In the genomic region with DNA sequence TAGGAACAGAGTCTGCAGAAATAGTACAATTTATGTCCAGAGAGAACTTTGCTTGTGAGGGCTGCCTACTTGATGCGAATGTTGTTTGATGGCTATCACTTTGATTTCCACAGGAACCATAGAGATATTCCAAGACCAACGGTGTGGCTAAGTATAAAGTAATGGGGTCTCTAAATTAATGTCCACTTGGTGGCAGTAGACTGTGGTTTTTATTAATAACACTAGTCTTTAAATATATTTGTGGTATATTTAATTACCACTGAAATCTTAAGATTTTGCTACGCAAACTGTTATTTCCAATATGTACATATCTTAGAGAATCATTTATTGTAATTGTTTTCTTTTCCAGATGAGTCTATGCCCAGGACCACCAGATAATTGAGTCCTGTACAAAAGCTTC, we compare ENCODE assay signal across 13 cellular contexts.
DNase-seq lines count a peak whose midpoint lies in the region; ATAC-seq, FAIRE-seq and TF ChIP-seq lines count a peak whose summit lies in the region.
"Had no signal": no experiment of that assay in that cellular context is flagged by ENCODE, and none has a peak within 500 bp of the region (broad histone marks: within the 10 kb centered on the region; RNA-seq: fewer than 3 reads in every experiment).

No MANE protein-coding gene starts in this region.

- SMC1A ChIA-PET in GM12878 (lab: Charles Lee; ENCODE audit: uncharacterized antibody, unreplicated experiment): interaction anchor here (1.3 kb wide), 1 partner anchor 85 kb away, joined by 3 read pairs; no protein-coding TSS in a partner anchor

- H3K79me2 ChIP-seq in GM12878 (ENCODE audit: control insufficient read depth, insufficient read depth, low read length): no peaks in the 10 kb centered on the region

- DNase-seq in DMS 273 (lab: John Stamatoyannopoulos, UW; ENCODE audit: unreplicated experiment) (peak; percentile 66), DMS 273 treated with DMSO at 0.1 percent for 48 hours (lab: John Stamatoyannopoulos, UW) (no peak), NCI-H1092 treated with DMSO at 0.1 percent for 48 hours (lab: John Stamatoyannopoulos, UW) (peak; percentile 55), GM12878 (ENCODE audit: low read depth, low spot score) (no peak), myocyte (ENCODE audit: low read depth) (peak; percentile 40), RCC 7860 (ENCODE audit: low spot score) (no peak)
- DNase-seq in activated CD4-positive, alpha-beta memory T cell treated with anti-CD3 and anti-CD28 coated beads, Interleukin-2, amount 10 ng/mL, durations not matched to agents 7 days and 5 days: no peak
- DNase-seq: 8988T, esophagus squamous epithelium, GOT3, NCI-H1436 treated with DMSO at 0.1 percent for 48 hours had no signal

- TF ChIP-seq POLR2A in GM12878 (IDR thresholded peaks at IDR 0.05; ENCODE audit: low read depth, low read length): no peak

- H3K27me3 Mint-ChIP-seq in activated CD4-positive, alpha-beta memory T cell treated with anti-CD3 and anti-CD28 coated beads, Interleukin-2, amount 10 ng/mL, durations not matched to agents 7 days and 5 days: no peaks in the 10 kb centered on the region

- no peaks in the 10 kb centered on the region for H3K36me3 ChIP-seq in GM12878 (ENCODE audit: control insufficient read depth in 2 of 2, insufficient read depth in 2 of 2, low read length in 1 of 2)
- H3K36me3 ChIP-seq: esophagus squamous epithelium, right atrium auricular region had no signal

- no peak for FAIRE-seq in GM12878 (lab: Jason Lieb, UNC)
- FAIRE-seq in RCC 7860 (lab: Jason Lieb, UNC): no peak

- in situ Hi-C loops in GM12878 (cut with MboI): no loop called here

- RAD21 ChIA-PET in GM12878 (lab: Charles Lee; ENCODE audit: unreplicated experiment): no interaction called here

- H3K9me3 Mint-ChIP-seq in activated CD4-positive, alpha-beta memory T cell treated with anti-CD3 and anti-CD28 coated beads, Interleukin-2, amount 10 ng/mL, durations not matched to agents 7 days and 5 days: peaks cover 12% of the 10 kb centered on the region

- no TSS peak for BruUV-seq in GM12878 (replicated peaks; lab: Mats Ljungman, UMichigan)

- H3K36me3 Mint-ChIP-seq in activated CD4-positive, alpha-beta memory T cell treated with anti-CD3 and anti-CD28 coated beads, Interleukin-2, amount 10 ng/mL, durations not matched to agents 7 days and 5 days (ENCODE audit: low read depth): no peaks in the 10 kb centered on the region

- H3K27me3 ChIP-seq in GM12878 (replicated peaks in 1 of 2; ENCODE audit: control insufficient read depth in 2 of 2, insufficient read depth in 2 of 2, low read length in 1 of 2): no peaks in the 10 kb centered on the region
- H3K27me3 ChIP-seq: esophagus squamous epithelium, right atrium auricular region had no signal

- no peak overlapping the region for H2AFZ ChIP-seq in GM12878 (ENCODE audit: control insufficient read depth, low read depth, low read length)

- H3K4me1 ChIP-seq in GM12878 (ENCODE audit: control insufficient read depth, insufficient read depth, low read length): no peaks in the 10 kb centered on the region
- H3K4me1 ChIP-seq: esophagus squamous epithelium, right atrium auricular region had no signal

- no peak overlapping the region for H3K4me3 Mint-ChIP-seq in activated CD4-positive, alpha-beta memory T cell treated with anti-CD3 and anti-CD28 coated beads, Interleukin-2, amount 10 ng/mL, durations not matched to agents 7 days and 5 days

- ATAC-seq in GM12878 (peak; percentile 44), GM19467 (IDR thresholded peaks at IDR 0.05; ENCODE audit: unreplicated experiment) (no peak)

- TF ChIP-seq EP300 in GM12878 (IDR thresholded peaks at IDR 0.05; ENCODE audit: borderline replicate concordance in 1 of 2, control insufficient read depth in 1 of 2, low read depth in 2 of 2, low read length in 2 of 2): no peak

- POLR2A ChIA-PET in GM12878 (lab: Charles Lee): no interaction called here
- POLR2A ChIA-PET in activated CD4-positive, alpha-beta memory T cell treated with anti-CD3 and anti-CD28 coated beads, Interleukin-2, amount 10 ng/mL, durations not matched to agents 7 days and 5 days (lab: Charles Lee): no interaction called here

- TF ChIP-seq CTCF in GM12878 (IDR thresholded peaks at IDR 0.05 in 2 of 3, conservative IDR thresholded peaks at IDR 0.05 in 1 of 3; ENCODE audit: control insufficient read depth in 2 of 3, extremely low read depth in 1 of 3, insufficient read depth in 1 of 3, low read depth in 3 of 3, low read length in 3 of 3): peak in 1 of 3 experiments; percentile 13; a peak in 1 of 6 replicates

- H3K4me2 ChIP-seq in GM12878 (ENCODE audit: control insufficient read depth, insufficient read depth): no peak overlapping the region

- no peak overlapping the region for H3K27ac ChIP-seq in GM12878 (ENCODE audit: control insufficient read depth, insufficient read depth)
- H3K27ac ChIP-seq: esophagus squamous epithelium, right atrium auricular region had no signal

- no peaks in the 10 kb centered on the region for H4K20me1 ChIP-seq in GM12878 (ENCODE audit: control insufficient read depth, insufficient read depth)

- 44% methylated on average over 3 of the region's 3 CpGs for WGBS in GM12878 (ENCODE audit: insufficient coverage, insufficient replicate concordance, low lambda C conversion rate, missing lambda C conversion rate)

- intact Hi-C loops in GM12878 (cut with micrococcal nuclease; ENCODE audit: unreplicated experiment): no loop called here

- CTCF ChIA-PET in GM12878 (lab: Yijun Ruan, JAX): no interaction called here
- CTCF ChIA-PET in activated CD4-positive, alpha-beta memory T cell treated with anti-CD3 and anti-CD28 coated beads, Interleukin-2, amount 10 ng/mL, durations not matched to agents 7 days and 5 days (lab: Charles Lee): interaction anchor here (1.2 kb wide), 1 partner anchor 14 kb away, joined by 3 read pairs; no protein-coding TSS in a partner anchor

- no peak overlapping the region for H3K4me3 ChIP-seq in GM12878
- H3K4me3 ChIP-seq: esophagus squamous epithelium, right atrium auricular region had no signal

- H3K9me3 ChIP-seq in GM12878 (replicated peaks; ENCODE audit: control insufficient read depth, insufficient read depth, low read length): no peaks in the 10 kb centered on the region
- H3K9me3 ChIP-seq: esophagus squamous epithelium, right atrium auricular region had no signal

- H3K4me1 Mint-ChIP-seq in activated CD4-positive, alpha-beta memory T cell treated with anti-CD3 and anti-CD28 coated beads, Interleukin-2, amount 10 ng/mL, durations not matched to agents 7 days and 5 days: no peaks in the 10 kb centered on the region

- TF ChIP-seq RAD21 in GM12878 (IDR thresholded peaks at IDR 0.05; ENCODE audit: insufficient read depth, low read depth, low read length): no peak

- no peak overlapping the region for H3K9ac ChIP-seq in GM12878 (ENCODE audit: control insufficient read depth, insufficient read depth, low read length)

- H3K27ac Mint-ChIP-seq in activated CD4-positive, alpha-beta memory T cell treated with anti-CD3 and anti-CD28 coated beads, Interleukin-2, amount 10 ng/mL, durations not matched to agents 7 days and 5 days: no peak overlapping the region

TF ChIP-seq in GM12878, 131 proteins besides CTCF, POLR2A, EP300 and RAD21 (continues in another document):
- TF ChIP-seq HDGF (IDR thresholded peaks at IDR 0.05): no peak
- TF ChIP-seq, protein P1, sequence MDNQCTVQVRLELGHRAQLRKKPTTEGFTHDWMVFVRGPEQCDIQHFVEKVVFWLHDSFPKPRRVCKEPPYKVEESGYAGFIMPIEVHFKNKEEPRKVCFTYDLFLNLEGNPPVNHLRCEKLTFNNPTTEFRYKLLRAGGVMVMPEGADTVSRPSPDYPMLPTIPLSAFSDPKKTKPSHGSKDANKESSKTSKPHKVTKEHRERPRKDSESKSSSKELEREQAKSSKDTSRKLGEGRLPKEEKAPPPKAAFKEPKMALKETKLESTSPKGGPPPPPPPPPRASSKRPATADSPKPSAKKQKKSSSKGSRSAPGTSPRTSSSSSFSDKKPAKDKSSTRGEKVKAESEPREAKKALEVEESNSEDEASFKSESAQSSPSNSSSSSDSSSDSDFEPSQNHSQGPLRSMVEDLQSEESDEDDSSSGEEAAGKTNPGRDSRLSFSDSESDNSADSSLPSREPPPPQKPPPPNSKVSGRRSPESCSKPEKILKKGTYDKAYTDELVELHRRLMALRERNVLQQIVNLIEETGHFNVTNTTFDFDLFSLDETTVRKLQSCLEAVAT (IDR thresholded peaks at IDR 0.05): no peak
- TF ChIP-seq, protein P2, sequence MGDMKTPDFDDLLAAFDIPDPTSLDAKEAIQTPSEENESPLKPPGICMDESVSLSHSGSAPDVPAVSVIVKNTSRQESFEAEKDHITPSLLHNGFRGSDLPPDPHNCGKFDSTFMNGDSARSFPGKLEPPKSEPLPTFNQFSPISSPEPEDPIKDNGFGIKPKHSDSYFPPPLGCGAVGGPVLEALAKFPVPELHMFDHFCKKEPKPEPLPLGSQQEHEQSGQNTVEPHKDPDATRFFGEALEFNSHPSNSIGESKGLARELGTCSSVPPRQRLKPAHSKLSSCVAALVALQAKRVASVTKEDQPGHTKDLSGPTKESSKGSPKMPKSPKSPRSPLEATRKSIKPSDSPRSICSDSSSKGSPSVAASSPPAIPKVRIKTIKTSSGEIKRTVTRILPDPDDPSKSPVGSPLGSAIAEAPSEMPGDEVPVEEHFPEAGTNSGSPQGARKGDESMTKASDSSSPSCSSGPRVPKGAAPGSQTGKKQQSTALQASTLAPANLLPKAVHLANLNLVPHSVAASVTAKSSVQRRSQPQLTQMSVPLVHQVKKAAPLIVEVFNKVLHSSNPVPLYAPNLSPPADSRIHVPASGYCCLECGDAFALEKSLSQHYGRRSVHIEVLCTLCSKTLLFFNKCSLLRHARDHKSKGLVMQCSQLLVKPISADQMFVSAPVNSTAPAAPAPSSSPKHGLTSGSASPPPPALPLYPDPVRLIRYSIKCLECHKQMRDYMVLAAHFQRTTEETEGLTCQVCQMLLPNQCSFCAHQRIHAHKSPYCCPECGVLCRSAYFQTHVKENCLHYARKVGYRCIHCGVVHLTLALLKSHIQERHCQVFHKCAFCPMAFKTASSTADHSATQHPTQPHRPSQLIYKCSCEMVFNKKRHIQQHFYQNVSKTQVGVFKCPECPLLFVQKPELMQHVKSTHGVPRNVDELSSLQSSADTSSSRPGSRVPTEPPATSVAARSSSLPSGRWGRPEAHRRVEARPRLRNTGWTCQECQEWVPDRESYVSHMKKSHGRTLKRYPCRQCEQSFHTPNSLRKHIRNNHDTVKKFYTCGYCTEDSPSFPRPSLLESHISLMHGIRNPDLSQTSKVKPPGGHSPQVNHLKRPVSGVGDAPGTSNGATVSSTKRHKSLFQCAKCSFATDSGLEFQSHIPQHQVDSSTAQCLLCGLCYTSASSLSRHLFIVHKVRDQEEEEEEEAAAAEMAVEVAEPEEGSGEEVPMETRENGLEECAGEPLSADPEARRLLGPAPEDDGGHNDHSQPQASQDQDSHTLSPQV (IDR thresholded peaks at IDR 0.05): no peak
- no peak for TF ChIP-seq RB1 (IDR thresholded peaks at IDR 0.05; ENCODE audit: borderline replicate concordance)
- TF ChIP-seq BCL11A (IDR thresholded peaks at IDR 0.05; ENCODE audit: low read depth, low read length): no peak
- TF ChIP-seq CREM (IDR thresholded peaks at IDR 0.05; ENCODE audit: low read depth): no peak

Comparison
In these comparisons a context has a peak if more than half of its experiments do, and no peak if none do; other contexts are left out.
1. DNase-seq: peak in DMS 273 (single experiment), NCI-H1092 treated with DMSO at 0.1 percent for 48 hours (single experiment) and myocyte (single experiment); none in DMS 273 treated with DMSO at 0.1 percent for 48 hours (single experiment), GM12878 (single experiment), RCC 7860 (single experiment) and activated CD4-positive, alpha-beta memory T cell treated with anti-CD3 and anti-CD28 coated beads, Interleukin-2, amount 10 ng/mL, durations not matched to agents 7 days and 5 days (single experiment).